20 cellular contexts compared by ENCODE assay signal in genomic region chr2:4901092-4901735, GRCh38.
DNase-seq lines count a peak whose midpoint lies in the region; ATAC-seq and TF ChIP-seq lines count a peak whose summit lies in the region.
"Had no signal": no experiment of that assay in that cellular context is flagged by ENCODE, and none has a peak within 500 bp of the region (broad histone marks: within the 10 kb centered on the region; RNA-seq: fewer than 3 reads in every experiment).

No MANE protein-coding gene starts in this region.

- CTCF ChIA-PET in WTC11 (lab: Charles Lee), result no interaction called here

- WGBS in stomach, 5 donors, result 66 to 80% (median 74%) methylated on average over 8 of the region's 8 CpGs

- ATAC-seq in WTC11, result no peak
- ATAC-seq: Panc1 had no signal

- TF ChIP-seq CTCF in nephron (IDR thresholded peaks at IDR 0.05; ENCODE audit: unreplicated experiment in 3 of 3) (no peak), WTC11 (IDR thresholded peaks at IDR 0.05) (no peak), stomach (IDR thresholded peaks at IDR 0.05) (no peak)

- H3K36me3 ChIP-seq in stomach, result no peaks in the 10 kb centered on the region

- H3K36me3 Mint-ChIP-seq in nephron (ENCODE audit: low read depth) (no peaks in the 10 kb centered on the region), WTC11 (peaks cover 67% of the 10 kb centered on the region)
- H3K36me3 Mint-ChIP-seq: CD8-positive, alpha-beta memory T cell had no signal

- peaks cover 0 to 7% (median 0%) of the 10 kb centered on the region in 4 donors for H3K9me3 ChIP-seq in stomach
- H3K9me3 ChIP-seq: SK-N-SH had no signal

- no peak for TF ChIP-seq EP300 in stomach (IDR thresholded peaks at IDR 0.05)

- H3K27me3 ChIP-seq in stomach, result no peaks in the 10 kb centered on the region

- H3K9me3 Mint-ChIP-seq in nephron, result no peaks in the 10 kb centered on the region
- H3K9me3 Mint-ChIP-seq in WTC11, result peaks cover 85% of the 10 kb centered on the region

- H3K4me3 Mint-ChIP-seq in nephron, result no peak overlapping the region
- H3K4me3 Mint-ChIP-seq in WTC11, result no peak overlapping the region
- H3K4me3 Mint-ChIP-seq: CD8-positive, alpha-beta memory T cell had no signal

- intact Hi-C loops in stomach (cut with DNase I; ENCODE audit: low total_unique reads), result no loop called here

- TF ChIP-seq POLR2A in stomach (IDR thresholded peaks at IDR 0.05), result no peak

- H3K4me1 ChIP-seq in stomach, result no peaks in the 10 kb centered on the region

- peak; percentile 5 for DNase-seq in NCI-H748 (lab: John Stamatoyannopoulos, UW; ENCODE audit: unreplicated experiment)
- no peak for DNase-seq in NCI-H748 treated with DMSO at 0.1 percent for 48 hours (lab: John Stamatoyannopoulos, UW)
- DNase-seq in NCI-H524 treated with DMSO at 0.1 percent for 48 hours (lab: John Stamatoyannopoulos, UW), result peak; percentile 22
- no peak for DNase-seq in WTC11 (ENCODE audit: low spot score)
- DNase-seq in mesenteric fat pad (ENCODE audit: low spot score), result no peak
- no peak for DNase-seq in stomach
- DNase-seq: 8988T; CD8-positive, alpha-beta memory T cell; IMR-90; MV-4-11; NCI-H1105 treated with DMSO at 0.1 percent for 48 hours; NCI-H187; NCI-H2107; NCI-H446; NCI-H82; SIG-M5; SK-N-SH had no signal

- POLR2A ChIA-PET in WTC11 (lab: Charles Lee), result no interaction called here

- H3K27ac Mint-ChIP-seq in nephron (peak overlapping the region in 2 of 3 experiments; percentile 6 to 53), WTC11 (no peak overlapping the region)
- H3K27ac Mint-ChIP-seq: CD8-positive, alpha-beta memory T cell had no signal

- no peak overlapping the region for H3K27ac ChIP-seq in stomach
- H3K27ac ChIP-seq: C4-2B had no signal

- H3K4me1 Mint-ChIP-seq in nephron, result peaks cover 16% of the 10 kb centered on the region
- no peaks in the 10 kb centered on the region for H3K4me1 Mint-ChIP-seq in WTC11
- H3K4me1 Mint-ChIP-seq: CD8-positive, alpha-beta memory T cell had no signal

- H3K27me3 Mint-ChIP-seq in nephron (ENCODE audit: low read depth) (no peaks in the 10 kb centered on the region), WTC11 (ENCODE audit: low read depth) (no peaks in the 10 kb centered on the region; the same call in 1 of the 2 replicates)
- H3K27me3 Mint-ChIP-seq: CD8-positive, alpha-beta memory T cell had no signal

- no peak overlapping the region for H3K4me3 ChIP-seq in stomach

TF ChIP-seq in WTC11, 78 proteins besides CTCF, POLR2A, EP300 and RAD21:
- TF ChIP-seq FOXK1 (CRISPR knock-in tag; IDR thresholded peaks at IDR 0.05), result no peak

Comparison
In these comparisons a context has a peak if more than half of its experiments do, and no peak if none do; other contexts are left out.
1. DNase-seq: peak in NCI-H748 (single experiment) and NCI-H524 treated with DMSO at 0.1 percent for 48 hours (single experiment); none in NCI-H748 treated with DMSO at 0.1 percent for 48 hours (single experiment), WTC11 (single experiment), mesenteric fat pad (single experiment) and stomach (single experiment).